2 cellular contexts compared by ENCODE assay signal in genomic region chr17:80955673-80956306, GRCh38.
TF ChIP-seq lines count a peak whose summit lies in the region.

No MANE protein-coding gene starts in this region.

TF ChIP-seq in H1, 55 proteins besides CTCF, POLR2A, EP300 and RAD21:
- TF ChIP-seq MAFK (IDR thresholded peaks at IDR 0.05; ENCODE audit: low read depth, low read length): no peak
- no peak for TF ChIP-seq ZNF274 (IDR thresholded peaks at IDR 0.05; ENCODE audit: borderline replicate concordance, extremely low read depth, low read length)
- no peak for TF ChIP-seq KDM4A (IDR thresholded peaks at IDR 0.05; ENCODE audit: low read depth, low read length, severe bottlenecking)
- no peak for TF ChIP-seq CBX8 (IDR thresholded peaks at IDR 0.05; ENCODE audit: borderline replicate concordance, low read depth, low read length)
- no peak for TF ChIP-seq TBP (IDR thresholded peaks at IDR 0.05; ENCODE audit: low read depth, low read length)
- TF ChIP-seq TAF1 (IDR thresholded peaks at IDR 0.05; ENCODE audit: low read depth, low read length): no peak
TF ChIP-seq in H1: peak in this region for 0.

TF ChIP-seq in HEK293T, 16 proteins besides CTCF, POLR2A, EP300 and RAD21:
- TF ChIP-seq L3MBTL2 (conservative IDR thresholded peaks at IDR 0.05) (no peak), ELF4 (IDR thresholded peaks at IDR 0.05) (no peak), NFRKB (IDR thresholded peaks at IDR 0.05) (no peak), FOXA1 (IDR thresholded peaks at IDR 0.05) (no peak), FOXM1 (IDR thresholded peaks at IDR 0.05; ENCODE audit: borderline replicate concordance) (no peak), PKNOX1 (IDR thresholded peaks at IDR 0.05) (no peak), ARNT (IDR thresholded peaks at IDR 0.05) (no peak), TARDBP (IDR thresholded peaks at IDR 0.05) (no peak), SUZ12 (IDR thresholded peaks at IDR 0.05) (no peak)
